Comparison of ENCODE assay signal across 1 cellular context in the genomic region with DNA sequence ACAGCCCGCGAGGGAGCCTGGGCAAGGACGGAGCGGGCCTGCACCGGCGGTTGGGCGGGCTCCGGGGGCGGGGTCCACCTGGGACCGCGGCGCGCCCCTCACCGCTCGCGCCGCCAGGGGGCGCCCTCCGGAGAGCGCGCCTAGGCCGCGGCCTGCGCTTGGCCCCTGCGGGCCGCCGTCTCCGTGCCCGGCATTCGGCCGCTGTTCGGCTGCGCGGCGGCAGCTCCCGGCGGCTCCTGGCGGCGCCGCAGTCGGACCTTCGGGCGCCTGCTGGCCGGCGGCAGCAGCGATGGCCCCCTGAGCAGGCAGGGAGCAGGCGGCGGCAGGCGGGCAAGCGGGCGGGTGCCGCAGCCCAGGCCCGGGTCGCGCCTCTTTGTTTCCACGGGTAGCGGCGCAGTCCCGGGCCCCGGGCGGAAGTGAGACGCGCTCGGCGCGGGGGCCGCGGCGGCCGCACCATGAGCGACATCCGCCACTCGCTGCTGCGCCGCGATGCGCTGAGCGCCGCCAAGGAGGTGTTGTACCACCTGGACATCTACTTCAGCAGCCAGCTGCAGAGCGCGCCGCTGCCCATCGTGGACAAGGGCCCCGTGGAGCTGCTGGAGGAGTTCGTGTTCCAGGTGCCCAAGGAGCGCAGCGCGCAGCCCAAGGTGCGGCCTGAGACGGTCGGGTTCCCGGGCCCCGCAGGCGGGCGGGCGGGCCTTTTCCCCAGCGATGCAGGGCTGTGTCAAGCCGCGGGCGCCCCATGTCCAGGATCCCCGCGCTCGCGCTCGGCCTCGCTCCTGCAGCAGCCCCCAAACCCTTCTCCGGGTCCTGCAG.
TF ChIP-seq lines count a peak whose summit lies in the region.

INTS15 (plus strand) TSS at position 193 of the 816 bp plus-strand sequence; CDS start at position 456, 263 bp downstream.

TF ChIP-seq in WTC11, 78 proteins besides CTCF, POLR2A, EP300 and RAD21 (continued from another document and continues in another):
- TF ChIP-seq, protein P1, sequence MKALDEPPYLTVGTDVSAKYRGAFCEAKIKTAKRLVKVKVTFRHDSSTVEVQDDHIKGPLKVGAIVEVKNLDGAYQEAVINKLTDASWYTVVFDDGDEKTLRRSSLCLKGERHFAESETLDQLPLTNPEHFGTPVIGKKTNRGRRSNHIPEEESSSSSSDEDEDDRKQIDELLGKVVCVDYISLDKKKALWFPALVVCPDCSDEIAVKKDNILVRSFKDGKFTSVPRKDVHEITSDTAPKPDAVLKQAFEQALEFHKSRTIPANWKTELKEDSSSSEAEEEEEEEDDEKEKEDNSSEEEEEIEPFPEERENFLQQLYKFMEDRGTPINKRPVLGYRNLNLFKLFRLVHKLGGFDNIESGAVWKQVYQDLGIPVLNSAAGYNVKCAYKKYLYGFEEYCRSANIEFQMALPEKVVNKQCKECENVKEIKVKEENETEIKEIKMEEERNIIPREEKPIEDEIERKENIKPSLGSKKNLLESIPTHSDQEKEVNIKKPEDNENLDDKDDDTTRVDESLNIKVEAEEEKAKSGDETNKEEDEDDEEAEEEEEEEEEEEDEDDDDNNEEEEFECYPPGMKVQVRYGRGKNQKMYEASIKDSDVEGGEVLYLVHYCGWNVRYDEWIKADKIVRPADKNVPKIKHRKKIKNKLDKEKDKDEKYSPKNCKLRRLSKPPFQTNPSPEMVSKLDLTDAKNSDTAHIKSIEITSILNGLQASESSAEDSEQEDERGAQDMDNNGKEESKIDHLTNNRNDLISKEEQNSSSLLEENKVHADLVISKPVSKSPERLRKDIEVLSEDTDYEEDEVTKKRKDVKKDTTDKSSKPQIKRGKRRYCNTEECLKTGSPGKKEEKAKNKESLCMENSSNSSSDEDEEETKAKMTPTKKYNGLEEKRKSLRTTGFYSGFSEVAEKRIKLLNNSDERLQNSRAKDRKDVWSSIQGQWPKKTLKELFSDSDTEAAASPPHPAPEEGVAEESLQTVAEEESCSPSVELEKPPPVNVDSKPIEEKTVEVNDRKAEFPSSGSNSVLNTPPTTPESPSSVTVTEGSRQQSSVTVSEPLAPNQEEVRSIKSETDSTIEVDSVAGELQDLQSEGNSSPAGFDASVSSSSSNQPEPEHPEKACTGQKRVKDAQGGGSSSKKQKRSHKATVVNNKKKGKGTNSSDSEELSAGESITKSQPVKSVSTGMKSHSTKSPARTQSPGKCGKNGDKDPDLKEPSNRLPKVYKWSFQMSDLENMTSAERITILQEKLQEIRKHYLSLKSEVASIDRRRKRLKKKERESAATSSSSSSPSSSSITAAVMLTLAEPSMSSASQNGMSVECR (CRISPR knock-in tag; IDR thresholded peaks at IDR 0.05; ENCODE audit: borderline replicate concordance): no peak; the same call in none of the 2 replicates
- no peak for TF ChIP-seq SMAD3 (CRISPR knock-in tag; IDR thresholded peaks at IDR 0.05; ENCODE audit: borderline replicate concordance)
- TF ChIP-seq ZNF138 (CRISPR knock-in tag; conservative IDR thresholded peaks at IDR 0.05): no peak
- no peak for TF ChIP-seq ZNF121 (CRISPR knock-in tag; IDR thresholded peaks at IDR 0.05)
- TF ChIP-seq MYBL2 (CRISPR knock-in tag; IDR thresholded peaks at IDR 0.05): no peak
- no peak for TF ChIP-seq CREB1 (CRISPR knock-in tag; IDR thresholded peaks at IDR 0.05)
- no peak for TF ChIP-seq ZNF263 (CRISPR knock-in tag; IDR thresholded peaks at IDR 0.05; ENCODE audit: low read depth)
- TF ChIP-seq CREM (CRISPR knock-in tag; IDR thresholded peaks at IDR 0.05): peak; percentile 57; the same call in 1 of the 2 replicates
- TF ChIP-seq ZNF416 (CRISPR knock-in tag; IDR thresholded peaks at IDR 0.05): peak; percentile 51; the same call in 1 of the 2 replicates
- no peak for TF ChIP-seq ATF1 (CRISPR knock-in tag; IDR thresholded peaks at IDR 0.05)
- TF ChIP-seq, protein P2, sequence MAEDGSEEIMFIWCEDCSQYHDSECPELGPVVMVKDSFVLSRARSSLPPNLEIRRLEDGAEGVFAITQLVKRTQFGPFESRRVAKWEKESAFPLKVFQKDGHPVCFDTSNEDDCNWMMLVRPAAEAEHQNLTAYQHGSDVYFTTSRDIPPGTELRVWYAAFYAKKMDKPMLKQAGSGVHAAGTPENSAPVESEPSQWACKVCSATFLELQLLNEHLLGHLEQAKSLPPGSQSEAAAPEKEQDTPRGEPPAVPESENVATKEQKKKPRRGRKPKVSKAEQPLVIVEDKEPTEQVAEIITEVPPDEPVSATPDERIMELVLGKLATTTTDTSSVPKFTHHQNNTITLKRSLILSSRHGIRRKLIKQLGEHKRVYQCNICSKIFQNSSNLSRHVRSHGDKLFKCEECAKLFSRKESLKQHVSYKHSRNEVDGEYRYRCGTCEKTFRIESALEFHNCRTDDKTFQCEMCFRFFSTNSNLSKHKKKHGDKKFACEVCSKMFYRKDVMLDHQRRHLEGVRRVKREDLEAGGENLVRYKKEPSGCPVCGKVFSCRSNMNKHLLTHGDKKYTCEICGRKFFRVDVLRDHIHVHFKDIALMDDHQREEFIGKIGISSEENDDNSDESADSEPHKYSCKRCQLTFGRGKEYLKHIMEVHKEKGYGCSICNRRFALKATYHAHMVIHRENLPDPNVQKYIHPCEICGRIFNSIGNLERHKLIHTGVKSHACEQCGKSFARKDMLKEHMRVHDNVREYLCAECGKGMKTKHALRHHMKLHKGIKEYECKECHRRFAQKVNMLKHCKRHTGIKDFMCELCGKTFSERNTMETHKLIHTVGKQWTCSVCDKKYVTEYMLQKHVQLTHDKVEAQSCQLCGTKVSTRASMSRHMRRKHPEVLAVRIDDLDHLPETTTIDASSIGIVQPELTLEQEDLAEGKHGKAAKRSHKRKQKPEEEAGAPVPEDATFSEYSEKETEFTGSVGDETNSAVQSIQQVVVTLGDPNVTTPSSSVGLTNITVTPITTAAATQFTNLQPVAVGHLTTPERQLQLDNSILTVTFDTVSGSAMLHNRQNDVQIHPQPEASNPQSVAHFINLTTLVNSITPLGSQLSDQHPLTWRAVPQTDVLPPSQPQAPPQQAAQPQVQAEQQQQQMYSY (CRISPR knock-in tag; IDR thresholded peaks at IDR 0.05): peak; percentile 24; the same call in 1 of the 2 replicates
- no peak for TF ChIP-seq E2F4 (CRISPR knock-in tag; IDR thresholded peaks at IDR 0.05; ENCODE audit: borderline replicate concordance, low read depth)
- TF ChIP-seq, protein P3, sequence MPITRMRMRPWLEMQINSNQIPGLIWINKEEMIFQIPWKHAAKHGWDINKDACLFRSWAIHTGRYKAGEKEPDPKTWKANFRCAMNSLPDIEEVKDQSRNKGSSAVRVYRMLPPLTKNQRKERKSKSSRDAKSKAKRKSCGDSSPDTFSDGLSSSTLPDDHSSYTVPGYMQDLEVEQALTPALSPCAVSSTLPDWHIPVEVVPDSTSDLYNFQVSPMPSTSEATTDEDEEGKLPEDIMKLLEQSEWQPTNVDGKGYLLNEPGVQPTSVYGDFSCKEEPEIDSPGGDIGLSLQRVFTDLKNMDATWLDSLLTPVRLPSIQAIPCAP (CRISPR knock-in tag; IDR thresholded peaks at IDR 0.05): 0 out of 2 replicates have a peak, but pooled peaks have one; percentile 15
- TF ChIP-seq E2F5 (CRISPR knock-in tag; IDR thresholded peaks at IDR 0.05): 0 out of 2 replicates have a peak, but pooled peaks have one; percentile 47
- TF ChIP-seq, protein P4, sequence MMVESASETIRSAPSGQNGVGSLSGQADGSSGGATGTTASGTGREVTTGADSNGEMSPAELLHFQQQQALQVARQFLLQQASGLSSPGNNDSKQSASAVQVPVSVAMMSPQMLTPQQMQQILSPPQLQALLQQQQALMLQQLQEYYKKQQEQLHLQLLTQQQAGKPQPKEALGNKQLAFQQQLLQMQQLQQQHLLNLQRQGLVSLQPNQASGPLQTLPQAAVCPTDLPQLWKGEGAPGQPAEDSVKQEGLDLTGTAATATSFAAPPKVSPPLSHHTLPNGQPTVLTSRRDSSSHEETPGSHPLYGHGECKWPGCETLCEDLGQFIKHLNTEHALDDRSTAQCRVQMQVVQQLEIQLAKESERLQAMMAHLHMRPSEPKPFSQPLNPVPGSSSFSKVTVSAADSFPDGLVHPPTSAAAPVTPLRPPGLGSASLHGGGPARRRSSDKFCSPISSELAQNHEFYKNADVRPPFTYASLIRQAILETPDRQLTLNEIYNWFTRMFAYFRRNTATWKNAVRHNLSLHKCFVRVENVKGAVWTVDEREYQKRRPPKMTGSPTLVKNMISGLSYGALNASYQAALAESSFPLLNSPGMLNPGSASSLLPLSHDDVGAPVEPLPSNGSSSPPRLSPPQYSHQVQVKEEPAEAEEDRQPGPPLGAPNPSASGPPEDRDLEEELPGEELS (CRISPR knock-in tag; IDR thresholded peaks at IDR 0.05): peak; percentile 46
- no peak for TF ChIP-seq ZNF512 (CRISPR knock-in tag; IDR thresholded peaks at IDR 0.05; ENCODE audit: borderline replicate concordance)
- TF ChIP-seq PRRX2 (CRISPR knock-in tag; IDR thresholded peaks at IDR 0.05): no peak
- TF ChIP-seq GRHL2 (CRISPR knock-in tag; IDR thresholded peaks at IDR 0.05; ENCODE audit: insufficient replicate concordance, severe bottlenecking): no peak
- TF ChIP-seq MXD4 (CRISPR knock-in tag; IDR thresholded peaks at IDR 0.05; ENCODE audit: borderline replicate concordance): no peak
- peak; percentile 89 for TF ChIP-seq SP1 (CRISPR knock-in tag; conservative IDR thresholded peaks at IDR 0.05)
- TF ChIP-seq ZNF281 (CRISPR knock-in tag; IDR thresholded peaks at IDR 0.05): no peak
- no peak for TF ChIP-seq ZNF425 (CRISPR knock-in tag; conservative IDR thresholded peaks at IDR 0.05)
- TF ChIP-seq FOXK1 (CRISPR knock-in tag; IDR thresholded peaks at IDR 0.05): peak; percentile 58
- TF ChIP-seq, protein P5, sequence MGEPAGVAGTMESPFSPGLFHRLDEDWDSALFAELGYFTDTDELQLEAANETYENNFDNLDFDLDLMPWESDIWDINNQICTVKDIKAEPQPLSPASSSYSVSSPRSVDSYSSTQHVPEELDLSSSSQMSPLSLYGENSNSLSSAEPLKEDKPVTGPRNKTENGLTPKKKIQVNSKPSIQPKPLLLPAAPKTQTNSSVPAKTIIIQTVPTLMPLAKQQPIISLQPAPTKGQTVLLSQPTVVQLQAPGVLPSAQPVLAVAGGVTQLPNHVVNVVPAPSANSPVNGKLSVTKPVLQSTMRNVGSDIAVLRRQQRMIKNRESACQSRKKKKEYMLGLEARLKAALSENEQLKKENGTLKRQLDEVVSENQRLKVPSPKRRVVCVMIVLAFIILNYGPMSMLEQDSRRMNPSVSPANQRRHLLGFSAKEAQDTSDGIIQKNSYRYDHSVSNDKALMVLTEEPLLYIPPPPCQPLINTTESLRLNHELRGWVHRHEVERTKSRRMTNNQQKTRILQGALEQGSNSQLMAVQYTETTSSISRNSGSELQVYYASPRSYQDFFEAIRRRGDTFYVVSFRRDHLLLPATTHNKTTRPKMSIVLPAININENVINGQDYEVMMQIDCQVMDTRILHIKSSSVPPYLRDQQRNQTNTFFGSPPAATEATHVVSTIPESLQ (CRISPR knock-in tag; IDR thresholded peaks at IDR 0.05): no peak
